In the genomic region with DNA sequence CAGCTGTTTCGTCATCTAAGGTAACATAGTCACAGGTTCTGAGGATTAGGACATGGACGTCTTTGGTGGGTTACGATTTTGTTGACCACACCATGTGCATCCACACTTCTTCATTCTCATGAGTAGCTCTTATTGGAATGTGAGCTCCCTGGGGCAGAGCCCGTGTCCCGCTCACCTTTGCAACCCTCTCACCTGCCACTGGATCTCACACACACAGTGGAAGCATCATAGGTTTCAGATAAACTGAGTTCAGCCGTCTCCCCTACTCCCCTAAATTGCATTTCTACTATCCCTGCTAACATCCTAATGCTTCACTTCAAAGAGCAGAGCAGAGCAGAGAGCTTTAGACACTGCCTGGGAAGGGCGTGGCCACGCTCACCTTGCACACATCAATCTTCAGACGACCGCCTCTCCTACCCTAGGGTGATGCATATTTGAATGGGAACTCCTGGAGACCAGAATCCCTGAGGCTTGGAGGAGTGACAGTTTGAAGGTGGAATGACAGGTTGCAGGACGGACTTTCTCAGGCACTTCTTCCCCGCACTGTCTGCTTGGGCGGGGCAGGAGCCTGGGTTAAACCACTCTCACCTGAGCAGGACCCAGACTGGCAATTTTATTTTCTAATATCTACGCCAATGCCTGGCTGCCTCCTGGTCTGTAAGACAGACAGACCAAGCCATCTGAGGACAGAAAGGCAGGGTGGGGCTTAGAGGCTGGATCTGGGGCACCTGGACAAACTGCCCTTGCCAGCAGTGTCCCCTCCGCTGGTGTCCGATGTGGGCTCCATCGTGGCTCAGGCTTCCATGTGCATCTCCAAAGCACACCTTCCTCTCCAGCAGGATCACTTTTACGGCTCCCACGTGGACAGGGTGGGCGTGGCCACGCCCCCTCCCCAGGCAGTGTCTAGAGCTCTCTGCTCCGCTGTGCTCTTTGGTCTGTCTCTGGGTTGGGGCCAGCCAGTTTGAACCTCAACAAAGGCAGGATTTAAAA, we compare ENCODE assay signal across 1 cellular context.
TF ChIP-seq lines count a peak whose summit lies in the region.

No MANE protein-coding gene starts in this region.

TF ChIP-seq in H1, 55 proteins besides CTCF, POLR2A, EP300 and RAD21:
- TF ChIP-seq, protein P1, sequence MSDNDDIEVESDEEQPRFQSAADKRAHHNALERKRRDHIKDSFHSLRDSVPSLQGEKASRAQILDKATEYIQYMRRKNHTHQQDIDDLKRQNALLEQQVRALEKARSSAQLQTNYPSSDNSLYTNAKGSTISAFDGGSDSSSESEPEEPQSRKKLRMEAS (IDR thresholded peaks at IDR 0.05), result peak; percentile 86
- peak; percentile 73 for TF ChIP-seq E2F6 (IDR thresholded peaks at IDR 0.05)
- no peak for TF ChIP-seq BACH1 (IDR thresholded peaks at IDR 0.05; ENCODE audit: low read length)
TF ChIP-seq in H1: peak in this region for 2.
